8 cellular contexts compared by ENCODE assay signal in the genomic region with DNA sequence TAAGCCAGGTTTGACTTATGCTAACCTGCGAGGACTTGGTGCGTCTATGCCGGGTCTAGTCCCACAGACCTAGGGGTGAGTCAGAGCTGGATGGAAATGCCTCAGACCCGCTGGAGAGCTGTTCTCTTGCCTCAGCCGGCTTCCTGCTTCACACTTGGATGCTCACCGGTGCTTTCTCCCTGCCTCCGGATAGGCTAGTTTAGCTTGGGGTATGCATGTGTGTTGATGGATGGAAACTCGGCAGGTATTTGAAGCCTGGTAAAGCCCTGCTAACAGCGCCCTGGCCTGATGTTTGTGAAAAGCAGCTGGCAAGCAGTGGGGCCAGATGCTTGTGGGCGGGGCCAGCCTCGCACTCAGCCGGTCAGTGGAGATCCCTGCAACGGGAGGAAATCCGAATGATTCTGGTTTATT. TPM values are rescaled to one million over a fixed set of nuclear protein-coding genes. Genes with fewer than 3 reads are reported as not detected.
DNase-seq lines count a peak whose midpoint lies in the region; ATAC-seq, FAIRE-seq and TF ChIP-seq lines count a peak whose summit lies in the region.

No MANE protein-coding gene starts in this region.

- H3K9me3 ChIP-seq in A549 (no peaks in the 10 kb centered on the region), RWPE2 (ENCODE audit: severe bottlenecking) (no peaks in the 10 kb centered on the region), esophagus muscularis mucosa (no peaks in the 10 kb centered on the region), mucosa of rectum (ENCODE audit: control insufficient read depth in 2 of 2, low read length in 2 of 2) (no peaks in the 10 kb centered on the region)

- TF ChIP-seq EP300 in A549 (IDR thresholded peaks at IDR 0.05) = no peak
- no peak for TF ChIP-seq EP300 in esophagus muscularis mucosa (IDR thresholded peaks at IDR 0.05)

- H3K4me3 ChIP-seq in A549 = no peak overlapping the region
- H3K4me3 ChIP-seq in RWPE2 (ENCODE audit: severe bottlenecking) = no peak overlapping the region
- peak overlapping the region; percentile 11 to 42 (median 20) for H3K4me3 ChIP-seq in esophagus muscularis mucosa
- H3K4me3 ChIP-seq in mucosa of rectum (ENCODE audit: low read length in 2 of 2) = peak overlapping the region in 1 of 2 donors; percentile 6

- H3K27me3 ChIP-seq in RWPE2 (ENCODE audit: insufficient read depth, poor library complexity, severe bottlenecking) = no peaks in the 10 kb centered on the region
- H3K27me3 ChIP-seq in esophagus muscularis mucosa = no peaks in the 10 kb centered on the region
- no peaks in the 10 kb centered on the region for H3K27me3 ChIP-seq in mucosa of rectum (ENCODE audit: control insufficient read depth in 2 of 2, insufficient read depth in 2 of 2, low read length in 2 of 2)

- FAIRE-seq in A549 (lab: Jason Lieb, UNC) = no peak

- POLR2A ChIA-PET in A549 (lab: Yijun Ruan, JAX) = interaction anchor here (1.0 to 1.1 kb wide), 2 partner anchors 10 to 49 kb away, joined by 3 to 4 read pairs; no protein-coding TSS in a partner anchor

- WGBS in A549 (ENCODE audit: missing lambda C conversion rate) = 45% methylated on average over 13 of the region's 14 CpGs
- WGBS in esophagus muscularis mucosa = 45% methylated on average over 5 of the region's 14 CpGs

- H3K27ac ChIP-seq in A549 = peak overlapping the region; percentile 47 to 57; a peak in 3 of 6 replicates
- peak overlapping the region; percentile 78 for H3K27ac ChIP-seq in RWPE2 (ENCODE audit: poor library complexity, severe bottlenecking)
- H3K27ac ChIP-seq in esophagus muscularis mucosa (replicated peaks in 1 of 4) = peak overlapping the region; percentile 72 to 83 (median 80)
- peak overlapping the region; percentile 16 to 23 for H3K27ac ChIP-seq in mucosa of rectum (ENCODE audit: low read depth in 2 of 2, low read length in 2 of 2)

- peak; percentile 56 to 58 for DNase-seq in A549 (ENCODE audit: low read depth in 1 of 2, low spot score in 1 of 2)
- DNase-seq in RWPE2 (ENCODE audit: low spot score) = peak; percentile 93
- DNase-seq in esophagus muscularis mucosa (ENCODE audit: extremely low spot score) = no peak
- DNase-seq in epidermal melanocyte (ENCODE audit: insufficient read length, low spot score) = no peak

- peak; percentile 77 to 86 for ATAC-seq in A549
- peak; percentile 79 for ATAC-seq in GM19455 (IDR thresholded peaks at IDR 0.05; ENCODE audit: unreplicated experiment)
- ATAC-seq in RWPE2 (ENCODE audit: low read depth) = peak; percentile 93
- no peak for ATAC-seq in HG02610 (IDR thresholded peaks at IDR 0.05; ENCODE audit: unreplicated experiment)
- ATAC-seq in GM19467 (IDR thresholded peaks at IDR 0.05; ENCODE audit: unreplicated experiment) = no peak

- intact Hi-C loops in esophagus muscularis mucosa (cut with DNase I) = loop anchor here (5.0 kb wide), 1 partner anchor 71 kb away; no protein-coding TSS in a partner anchor

- TF ChIP-seq CTCF in A549 (IDR thresholded peaks at IDR 0.05) = no peak
- no peak for TF ChIP-seq CTCF in RWPE2 (IDR thresholded peaks at IDR 0.05; ENCODE audit: poor library complexity, severe bottlenecking)
- TF ChIP-seq CTCF in esophagus muscularis mucosa (IDR thresholded peaks at IDR 0.05) = no peak

- H3K9ac ChIP-seq in mucosa of rectum (ENCODE audit: low read depth in 1 of 2, low read length in 2 of 2) = peak overlapping the region in 1 of 2 donors; percentile 26

- TF ChIP-seq POLR2A in A549 (IDR thresholded peaks at IDR 0.05; ENCODE audit: low read length) = no peak
- TF ChIP-seq POLR2A in esophagus muscularis mucosa (IDR thresholded peaks at IDR 0.05; ENCODE audit: low read depth) = no peak

- TF ChIP-seq RAD21 in A549 (conservative IDR thresholded peaks at IDR 0.05 in 1 of 2, IDR thresholded peaks at IDR 0.05 in 1 of 2) = no peak

- peak overlapping the region; percentile 68 for H3K4me2 ChIP-seq in A549

- CTCF ChIA-PET in A549 (lab: Yijun Ruan, JAX) = interaction anchor here (0.8 to 1.7 kb wide), 6 partner anchors 9 to 324 kb away, joined by 3 to 8 read pairs (median 4); no protein-coding TSS in a partner anchor

- H3K36me3 ChIP-seq in RWPE2 (ENCODE audit: low read depth) = peaks cover 23% of the 10 kb centered on the region
- peaks cover 0 to 5% (median 0%) of the 10 kb centered on the region in 4 donors for H3K36me3 ChIP-seq in esophagus muscularis mucosa
- H3K36me3 ChIP-seq in mucosa of rectum (ENCODE audit: control insufficient read depth in 2 of 2, insufficient read depth in 2 of 2, low read length in 2 of 2) = peaks cover 0 to 6% of the 10 kb centered on the region in 2 donors

- peaks cover 58% of the 10 kb centered on the region for H3K4me1 ChIP-seq in A549
- peaks cover 34% of the 10 kb centered on the region for H3K4me1 ChIP-seq in RWPE2 (ENCODE audit: insufficient read depth, poor library complexity, severe bottlenecking)
- peaks cover 73 to 94% (median 78%) of the 10 kb centered on the region in 4 donors for H3K4me1 ChIP-seq in esophagus muscularis mucosa
- H3K4me1 ChIP-seq in mucosa of rectum (ENCODE audit: control insufficient read depth in 2 of 2, insufficient read depth in 2 of 2, low read length in 2 of 2) = peaks cover 35 to 37% of the 10 kb centered on the region in 2 donors

TF ChIP-seq in A549, 52 proteins besides CTCF, POLR2A, EP300 and RAD21:
- TF ChIP-seq, protein P1, sequence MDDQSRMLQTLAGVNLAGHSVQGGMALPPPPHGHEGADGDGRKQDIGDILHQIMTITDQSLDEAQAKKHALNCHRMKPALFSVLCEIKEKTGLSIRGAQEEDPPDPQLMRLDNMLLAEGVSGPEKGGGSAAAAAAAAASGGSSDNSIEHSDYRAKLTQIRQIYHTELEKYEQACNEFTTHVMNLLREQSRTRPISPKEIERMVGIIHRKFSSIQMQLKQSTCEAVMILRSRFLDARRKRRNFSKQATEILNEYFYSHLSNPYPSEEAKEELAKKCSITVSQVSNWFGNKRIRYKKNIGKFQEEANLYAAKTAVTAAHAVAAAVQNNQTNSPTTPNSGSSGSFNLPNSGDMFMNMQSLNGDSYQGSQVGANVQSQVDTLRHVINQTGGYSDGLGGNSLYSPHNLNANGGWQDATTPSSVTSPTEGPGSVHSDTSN (IDR thresholded peaks at IDR 0.05) = peak; percentile 36; the same call in 1 of the 2 replicates
- no peak for TF ChIP-seq FOSL2 (IDR thresholded peaks at IDR 0.05)
- peak; percentile 58 for TF ChIP-seq FOSL2 (CRISPR knock-in tag; IDR thresholded peaks at IDR 0.05)
- TF ChIP-seq HES2 (IDR thresholded peaks at IDR 0.05) = no peak
TF ChIP-seq in A549: peak in this region for 2.

RNA-seq across cellular contexts. Expression of gene PRRC2B, which starts 29.3 kb away (rescaled TPM):
- polyA plus RNA-seq in A549 (2011; rRNA removed) = 35.6 and 57.0 TPM in 2 replicates
- 24.9 and 37.2 TPM in 2 replicates for polyA plus RNA-seq in A549 (2012; cell fraction: cytosol; rRNA removed)
- 128 and 136 TPM in 2 replicates for polyA plus RNA-seq in A549 (2012; cell fraction: nucleus; rRNA removed)
- 44.9 to 47.3 TPM (median 45.5 TPM) in 3 replicates for polyA plus RNA-seq in A549 (2017; fragmentation: RNase III; extraction: RNeasy Plus Mini Kit Qiagen cat#74134 plus additional on column Dnase treatment)
- 91.0 and 93.7 TPM in 2 replicates for polyA minus RNA-seq in A549 (2011; rRNA and poly(A)+ RNA removed)
- 100 to 1,000 TPM; 109 to 226 (median 148) TPM for total RNA-seq in esophagus muscularis mucosa

Comparison
In these comparisons a context has a peak if more than half of its experiments do, and no peak if none do; other contexts are left out.
1. ATAC-seq: peak in A549 (2 of 2), GM19455 (single experiment) and RWPE2 (single experiment); none in HG02610 (single experiment) and GM19467 (single experiment).
2. DNase-seq: peak in A549 (2 of 2) and RWPE2 (single experiment); none in esophagus muscularis mucosa (single experiment) and epidermal melanocyte (single experiment).
3. H3K27ac ChIP-seq: peak in every context shown above with its lines; median percentile 80 in esophagus muscularis mucosa; 78 in RWPE2; 52 in A549; 20 in mucosa of rectum.
4. H3K4me3 ChIP-seq: peak in esophagus muscularis mucosa (4 of 4); none in A549 (single experiment) and RWPE2 (single experiment).